Comparison of ENCODE assay signal across 1 cellular context in genomic region chr14:21203470-21204166, GRCh38.
TF ChIP-seq lines count a peak whose summit lies in the region.

No MANE protein-coding gene starts in this region.

TF ChIP-seq in HepG2, 621 proteins besides CTCF, POLR2A, EP300 and RAD21 (continued from another document and continues in another):
- TF ChIP-seq PRDM15 (CRISPR knock-in tag; IDR thresholded peaks at IDR 0.05) (no peak), TBX2 (CRISPR knock-in tag; IDR thresholded peaks at IDR 0.05; ENCODE audit: borderline replicate concordance) (peak; percentile 85), TBL1XR1 (IDR thresholded peaks at IDR 0.05; ENCODE audit: borderline replicate concordance, low read length, partially characterized antibody) (no peak), PRDM10 (CRISPR knock-in tag; IDR thresholded peaks at IDR 0.05; ENCODE audit: low read depth) (no peak), THAP8 (CRISPR knock-in tag; IDR thresholded peaks at IDR 0.05; ENCODE audit: borderline replicate concordance) (no peak), NONO (IDR thresholded peaks at IDR 0.05) (no peak), NONO (CRISPR knock-in tag; conservative IDR thresholded peaks at IDR 0.05) (peak; percentile 49; the same call in 1 of the 2 replicates), SALL1 (CRISPR knock-in tag; IDR thresholded peaks at IDR 0.05) (peak; percentile 35; the same call in 1 of the 2 replicates), ZNF691 (CRISPR knock-in tag; IDR thresholded peaks at IDR 0.05; ENCODE audit: borderline replicate concordance, low read depth) (0 out of 2 replicates have a peak, but pooled peaks have one; percentile 32), ZNF331 (CRISPR knock-in tag; IDR thresholded peaks at IDR 0.05) (peak; percentile 42; the same call in 1 of the 2 replicates), ATF4 (CRISPR knock-in tag; IDR thresholded peaks at IDR 0.05) (no peak), EEA1 (CRISPR knock-in tag; IDR thresholded peaks at IDR 0.05; ENCODE audit: borderline replicate concordance) (no peak), ZNF317 (CRISPR knock-in tag; IDR thresholded peaks at IDR 0.05) (no peak), ZNF292 (CRISPR knock-in tag; IDR thresholded peaks at IDR 0.05; ENCODE audit: borderline replicate concordance, low read depth) (peak; percentile 54; the same call in 1 of the 2 replicates), ZNF644 (CRISPR knock-in tag; IDR thresholded peaks at IDR 0.05; ENCODE audit: low read depth) (0 out of 2 replicates have a peak, but pooled peaks have one; percentile 13), ZNF468 (CRISPR knock-in tag; IDR thresholded peaks at IDR 0.05) (no peak), ZNF660 (CRISPR knock-in tag; IDR thresholded peaks at IDR 0.05; ENCODE audit: borderline replicate concordance, low read depth) (no peak), ZBTB38 (CRISPR knock-in tag; IDR thresholded peaks at IDR 0.05) (no peak), SP2 (CRISPR knock-in tag; IDR thresholded peaks at IDR 0.05) (no peak), ZSCAN12 (CRISPR knock-in tag; IDR thresholded peaks at IDR 0.05) (no peak), SIX1 (CRISPR knock-in tag; IDR thresholded peaks at IDR 0.05; ENCODE audit: borderline replicate concordance) (0 out of 2 replicates have a peak, but pooled peaks have one; percentile 12), UBTF (CRISPR knock-in tag; IDR thresholded peaks at IDR 0.05) (no peak), POLR2G (IDR thresholded peaks at IDR 0.05; ENCODE audit: low read depth, low read length) (peak; percentile 71), TP53 (CRISPR knock-in tag; conservative IDR thresholded peaks at IDR 0.05) (no peak), ZNF704 (CRISPR knock-in tag; IDR thresholded peaks at IDR 0.05; ENCODE audit: borderline replicate concordance) (no peak), ZSCAN31 (CRISPR knock-in tag; IDR thresholded peaks at IDR 0.05; ENCODE audit: low read depth) (peak; percentile 77), ZNF12 (CRISPR knock-in tag; IDR thresholded peaks at IDR 0.05) (no peak), ZNF224 (CRISPR knock-in tag; IDR thresholded peaks at IDR 0.05) (no peak), RFXANK (CRISPR knock-in tag; IDR thresholded peaks at IDR 0.05) (no peak), CERS6 (CRISPR knock-in tag; IDR thresholded peaks at IDR 0.05) (no peak), ZBTB2 (CRISPR knock-in tag; IDR thresholded peaks at IDR 0.05; ENCODE audit: low read depth) (0 out of 2 replicates have a peak, but pooled peaks have one; percentile 17), BCL3 (CRISPR knock-in tag; IDR thresholded peaks at IDR 0.05) (no peak), SNAI1 (CRISPR knock-in tag; IDR thresholded peaks at IDR 0.05; ENCODE audit: borderline replicate concordance) (no peak), HNRNPL (IDR thresholded peaks at IDR 0.05; ENCODE audit: low read depth, low read length) (no peak), PATZ1 (CRISPR knock-in tag; IDR thresholded peaks at IDR 0.05) (peak; percentile 55), POLR2AphosphoS5 (IDR thresholded peaks at IDR 0.05; ENCODE audit: low read depth, low read length) (peak; percentile 24; the same call in 1 of the 2 replicates), POLR2AphosphoS2 (IDR thresholded peaks at IDR 0.05; ENCODE audit: low read depth, low read length) (0 out of 2 replicates have a peak, but pooled peaks have one; percentile 59), PRPF4 (IDR thresholded peaks at IDR 0.05; ENCODE audit: low read depth, low read length, poor library complexity, severe bottlenecking) (no peak), PHF21A (CRISPR knock-in tag; IDR thresholded peaks at IDR 0.05) (peak; percentile 81; the same call in 1 of the 2 replicates), FIP1L1 (IDR thresholded peaks at IDR 0.05; ENCODE audit: borderline replicate concordance, insufficient read depth, low read depth, low read length) (no peak)
